ENCODE assay signal across 23 cellular contexts in genomic region chr4:56692576-56692975, GRCh38.
"Had no signal": no experiment of that assay in that cellular context is flagged by ENCODE, and none has a peak within 500 bp of the region (broad histone marks: within the 10 kb centered on the region; RNA-seq: fewer than 3 reads in every experiment).

No MANE protein-coding gene starts in this region.

- H3K4me1 ChIP-seq: esophagus muscularis mucosa, parathyroid adenoma, sigmoid colon, stomach had no signal

- H3K9me3 Mint-ChIP-seq: activated CD4-positive, alpha-beta T cell treated with anti-CD3 and anti-CD28 coated beads, Interleukin-2, amount 10 ng/mL, durations not matched to agents 7 days and 5 days; activated naive CD4-positive, alpha-beta T cell treated with anti-CD3 and anti-CD28 coated beads, Interleukin-2, amount 10 ng/mL, durations not matched to agents 7 days and 5 days; activated naive CD8-positive, alpha-beta T cell treated with anti-CD3 and anti-CD28 coated beads, Interleukin-2, amount 50 U/mL, for 24 hours; activated T-cell treated with anti-CD3 and anti-CD28 coated beads, Interleukin-2, amount 50 U/mL, for 4 hours; immature natural killer cell; memory B cell; naive thymus-derived CD8-positive, alpha-beta T cell; stimulated activated effector memory CD8-positive, alpha-beta T cell treated with anti-CD3 and anti-CD28 coated beads, Interleukin-12 subunit alpha, Interleukin-12 subunit beta, amount 100 ng/mL, for 72 hours; T-helper 1 cell treated with Interleukin-12 subunit alpha and Interleukin-12 subunit beta and Interleukin-4 antibody, amounts not matched to agents 30 μg/mL and 1 μg/mL, for 36 hours had no signal

- ATAC-seq: activated CD4-positive, CD25-positive, alpha-beta regulatory T cell treated with anti-CD3 and anti-CD28 coated beads, Interleukin-2, amount 50 U/mL, for 24 hours; activated naive CD8-positive, alpha-beta T cell treated with anti-CD3 and anti-CD28 coated beads, Interleukin-2, amount 50 U/mL, for 24 hours; activated T-cell treated with anti-CD3 and anti-CD28 coated beads, Interleukin-2, amount 50 U/mL, for 4 hours; left ventricle myocardium superior; naive thymus-derived CD8-positive, alpha-beta T cell; stimulated activated effector memory CD8-positive, alpha-beta T cell treated with anti-CD3 and anti-CD28 coated beads, Interleukin-12 subunit alpha, Interleukin-12 subunit beta, amount 100 ng/mL, for 72 hours had no signal

- H3K27ac Mint-ChIP-seq: activated CD4-positive, alpha-beta T cell treated with anti-CD3 and anti-CD28 coated beads, Interleukin-2, amount 10 ng/mL, durations not matched to agents 7 days and 5 days; activated naive CD4-positive, alpha-beta T cell treated with anti-CD3 and anti-CD28 coated beads, Interleukin-2, amount 10 ng/mL, durations not matched to agents 7 days and 5 days; activated naive CD8-positive, alpha-beta T cell treated with anti-CD3 and anti-CD28 coated beads, Interleukin-2, amount 50 U/mL, for 24 hours; immature natural killer cell; memory B cell; naive thymus-derived CD8-positive, alpha-beta T cell; stimulated activated effector memory CD8-positive, alpha-beta T cell treated with anti-CD3 and anti-CD28 coated beads, Interleukin-12 subunit alpha, Interleukin-12 subunit beta, amount 100 ng/mL, for 72 hours; T-helper 1 cell treated with Interleukin-12 subunit alpha and Interleukin-12 subunit beta and Interleukin-4 antibody, amounts not matched to agents 30 μg/mL and 1 μg/mL, for 36 hours had no signal

- H3K27me3 ChIP-seq: esophagus muscularis mucosa, sigmoid colon, stomach, upper lobe of left lung had no signal

- H3K27me3 Mint-ChIP-seq: activated naive CD8-positive, alpha-beta T cell treated with anti-CD3 and anti-CD28 coated beads, Interleukin-2, amount 50 U/mL, for 24 hours had no signal

- H3K4me1 Mint-ChIP-seq: activated naive CD4-positive, alpha-beta T cell treated with anti-CD3 and anti-CD28 coated beads, Interleukin-2, amount 10 ng/mL, durations not matched to agents 7 days and 5 days; stimulated activated effector memory CD8-positive, alpha-beta T cell treated with anti-CD3 and anti-CD28 coated beads, Interleukin-12 subunit alpha, Interleukin-12 subunit beta, amount 100 ng/mL, for 72 hours had no signal

- DNase-seq: activated CD4-positive, alpha-beta T cell treated with anti-CD3 and anti-CD28 coated beads, Interleukin-2, amount 10 ng/mL, durations not matched to agents 7 days and 5 days; activated CD8-positive, alpha-beta memory T cell treated with anti-CD3 and anti-CD28 coated beads, Interleukin-2, amount 50 U/mL, for 4 hours; activated effector memory CD4-positive, alpha-beta T cell treated with Interleukin-2 at 50 U/mL for 16 hours; activated naive CD4-positive, alpha-beta T cell treated with anti-CD3 and anti-CD28 coated beads, Interleukin-2, amount 10 ng/mL, durations not matched to agents 7 days and 5 days; activated naive CD8-positive, alpha-beta T cell treated with anti-CD3 and anti-CD28 coated beads, Interleukin-2, amount 50 U/mL, for 24 hours; activated T-cell treated with anti-CD3 and anti-CD28 coated beads, Interleukin-2, amount 50 U/mL, for 4 hours; cerebellar nuclear complex; cortex of kidney; effector CD8-positive, alpha-beta T cell; immature natural killer cell; kidney glomerular epithelial cell; left ventricle myocardium superior; naive thymus-derived CD8-positive, alpha-beta T cell; sigmoid colon; stimulated activated CD4-positive, alpha-beta T cell treated with anti-CD3 and anti-CD28 coated beads, Interleukin-4, amount 100 ng/mL, for 24 hours; stomach; upper lobe of left lung had no signal

- H3K4me3 ChIP-seq: esophagus muscularis mucosa, sigmoid colon, stomach, upper lobe of left lung had no signal

- H3K36me3 ChIP-seq: esophagus muscularis mucosa, sigmoid colon, stomach, upper lobe of left lung had no signal

- H3K27ac ChIP-seq: esophagus muscularis mucosa, parathyroid adenoma, sigmoid colon, stomach had no signal

- H3K36me3 Mint-ChIP-seq: activated naive CD4-positive, alpha-beta T cell treated with anti-CD3 and anti-CD28 coated beads, Interleukin-2, amount 10 ng/mL, durations not matched to agents 7 days and 5 days; immature natural killer cell; memory B cell; naive thymus-derived CD8-positive, alpha-beta T cell; stimulated activated effector memory CD8-positive, alpha-beta T cell treated with anti-CD3 and anti-CD28 coated beads, Interleukin-12 subunit alpha, Interleukin-12 subunit beta, amount 100 ng/mL, for 72 hours had no signal

- H3K9me3 ChIP-seq: esophagus muscularis mucosa, sigmoid colon, stomach, upper lobe of left lung had no signal

- H3K4me3 Mint-ChIP-seq: activated CD4-positive, alpha-beta T cell treated with anti-CD3 and anti-CD28 coated beads, Interleukin-2, amount 10 ng/mL, durations not matched to agents 7 days and 5 days; activated naive CD4-positive, alpha-beta T cell treated with anti-CD3 and anti-CD28 coated beads, Interleukin-2, amount 10 ng/mL, durations not matched to agents 7 days and 5 days; activated naive CD8-positive, alpha-beta T cell treated with anti-CD3 and anti-CD28 coated beads, Interleukin-2, amount 50 U/mL, for 24 hours; activated T-cell treated with anti-CD3 and anti-CD28 coated beads, Interleukin-2, amount 50 U/mL, for 4 hours; immature natural killer cell; memory B cell; naive thymus-derived CD8-positive, alpha-beta T cell; stimulated activated effector memory CD8-positive, alpha-beta T cell treated with anti-CD3 and anti-CD28 coated beads, Interleukin-12 subunit alpha, Interleukin-12 subunit beta, amount 100 ng/mL, for 72 hours; T-helper 1 cell treated with Interleukin-12 subunit alpha and Interleukin-12 subunit beta and Interleukin-4 antibody, amounts not matched to agents 30 μg/mL and 1 μg/mL, for 36 hours had no signal
